Comparison of ENCODE assay signal across 14 cellular contexts in genomic region chr2:30509716-30510115, GRCh38.
"Had no signal": no experiment of that assay in that cellular context is flagged by ENCODE, and none has a peak within 500 bp of the region (broad histone marks: within the 10 kb centered on the region; RNA-seq: fewer than 3 reads in every experiment).

No MANE protein-coding gene starts in this region.

- ATAC-seq: activated CD8-positive, alpha-beta memory T cell treated with anti-CD3 and anti-CD28 coated beads, Interleukin-2, amount 10 ng/mL, durations not matched to agents 7 days and 5 days; activated T-cell treated with anti-CD3 and anti-CD28 coated beads, Interleukin-2, amount 50 U/mL, for 4 hours; stimulated activated memory B cell treated with anti-CD40 and anti-IgM and Interleukin-4, amounts not matched to agents 10 μg/mL and 1 μg/mL and 100 μg/mL, for 72 hours had no signal

- H3K9me3 ChIP-seq: ovary had no signal

- H3K9ac ChIP-seq: neural progenitor cell had no signal

- H3K4me2 ChIP-seq: neural progenitor cell had no signal

- H3K4me3 ChIP-seq: neural progenitor cell, ovary, transverse colon had no signal

- DNase-seq: activated CD8-positive, alpha-beta memory T cell treated with anti-CD3 and anti-CD28 coated beads, Interleukin-2, amount 10 ng/mL, durations not matched to agents 7 days and 5 days; activated effector memory CD4-positive, alpha-beta T cell treated with anti-CD3 and anti-CD28 coated beads, Interleukin-2, amount 50 U/mL, for 16 hours; activated T-cell treated with anti-CD3 and anti-CD28 coated beads, Interleukin-2, amount 50 U/mL, for 4 hours; amygdala; dermis blood vessel endothelial cell; mammary epithelial cell; ovary; T-helper 2 cell; transverse colon had no signal

- H3K4me3 Mint-ChIP-seq: activated CD8-positive, alpha-beta memory T cell treated with anti-CD3 and anti-CD28 coated beads, Interleukin-2, amount 10 ng/mL, durations not matched to agents 7 days and 5 days; activated naive CD8-positive, alpha-beta T cell; activated T-cell treated with anti-CD3 and anti-CD28 coated beads, Interleukin-2, amount 50 U/mL, for 4 hours; brain; central memory CD8-positive, alpha-beta T cell; neural progenitor cell; stimulated activated memory B cell treated with anti-CD40 and anti-IgM and Interleukin-4, amounts not matched to agents 10 μg/mL and 1 μg/mL and 100 μg/mL, for 72 hours had no signal

- H3K27ac ChIP-seq: neural progenitor cell had no signal

- H3K27ac Mint-ChIP-seq: activated CD8-positive, alpha-beta memory T cell treated with anti-CD3 and anti-CD28 coated beads, Interleukin-2, amount 10 ng/mL, durations not matched to agents 7 days and 5 days; activated naive CD8-positive, alpha-beta T cell; neural progenitor cell; stimulated activated memory B cell treated with anti-CD40 and anti-IgM and Interleukin-4, amounts not matched to agents 10 μg/mL and 1 μg/mL and 100 μg/mL, for 72 hours had no signal

- H2AFZ ChIP-seq: neural progenitor cell had no signal

- H3K27me3 Mint-ChIP-seq: activated CD8-positive, alpha-beta memory T cell treated with anti-CD3 and anti-CD28 coated beads, Interleukin-2, amount 10 ng/mL, durations not matched to agents 7 days and 5 days; activated naive CD8-positive, alpha-beta T cell; brain; central memory CD8-positive, alpha-beta T cell; stimulated activated memory B cell treated with anti-CD40 and anti-IgM and Interleukin-4, amounts not matched to agents 10 μg/mL and 1 μg/mL and 100 μg/mL, for 72 hours had no signal

- H3K27me3 ChIP-seq: neural progenitor cell, ovary, transverse colon had no signal

- H3K36me3 ChIP-seq: neural progenitor cell, ovary, transverse colon had no signal
